12 cellular contexts compared by ENCODE assay signal in genomic region chr15:88708256-88709054, GRCh38.
DNase-seq lines count a peak whose midpoint lies in the region.
"Had no signal": no experiment of that assay in that cellular context is flagged by ENCODE, and none has a peak within 500 bp of the region (broad histone marks: within the 10 kb centered on the region; RNA-seq: fewer than 3 reads in every experiment).

No MANE protein-coding gene starts in this region.

- DNase-seq in ELR (ENCODE audit: low read depth) (peak; percentile 29), NOMO-1 (lab: John Stamatoyannopoulos, UW; ENCODE audit: unreplicated experiment in 2 of 2) (peak; percentile 64 to 74), epidermal melanocyte (ENCODE audit: insufficient read length, low spot score) (peak; percentile 56), renal cortical epithelial cell (ENCODE audit: low read depth) (peak; percentile 69), NCI-H748 (lab: John Stamatoyannopoulos, UW; ENCODE audit: unreplicated experiment) (no peak), SIG-M5 (lab: John Stamatoyannopoulos, UW) (no peak), NCI-H2227 (lab: John Stamatoyannopoulos, UW; ENCODE audit: unreplicated experiment) (no peak)
- DNase-seq: activated CD4-positive, alpha-beta T cell treated with anti-CD3 and anti-CD28 coated beads, Interleukin-2, amount 50 U/mL, for 48 hours; Caco-2; NCI-H1092 treated with DMSO at 0.1 percent for 48 hours; NCI-H446 treated with DMSO at 0.1 percent for 48 hours; small intestine had no signal

Comparison
In these comparisons a context has a peak if more than half of its experiments do, and no peak if none do; other contexts are left out.
1. DNase-seq: peak in ELR (single experiment), NOMO-1 (2 of 2), epidermal melanocyte (single experiment) and renal cortical epithelial cell (single experiment); none in NCI-H748 (single experiment), SIG-M5 (single experiment) and NCI-H2227 (single experiment).